In genomic region chr2:189835855-189836558, GRCh38 we compare ENCODE assay signal across 15 cellular contexts. TPM values are rescaled to one million over a fixed set of nuclear protein-coding genes. Genes with fewer than 3 reads are reported as not detected.
DNase-seq lines count a peak whose midpoint lies in the region; ATAC-seq and TF ChIP-seq lines count a peak whose summit lies in the region.
"Had no signal": no experiment of that assay in that cellular context is flagged by ENCODE, and none has a peak within 500 bp of the region (broad histone marks: within the 10 kb centered on the region; RNA-seq: fewer than 3 reads in every experiment).

No MANE protein-coding gene starts in this region.

- peak overlapping the region; percentile 83; the same call in 1 of the 2 replicates for H3K27ac ChIP-seq in Panc1 (ENCODE audit: low read length)
- peak overlapping the region; percentile 77 for H3K27ac ChIP-seq in psoas muscle
- H3K27ac ChIP-seq: thyroid gland had no signal

- H3K36me3 Mint-ChIP-seq in T-helper 2 cell treated with Interferon-gamma antibody and Interleukin-4, amounts not matched to agents 5 μg/mL and 100 μg/mL, for 36 hours (ENCODE audit: low read depth) = peaks cover 11% of the 10 kb centered on the region

- no peak overlapping the region for H3K27ac Mint-ChIP-seq in T-helper 2 cell treated with Interferon-gamma antibody and Interleukin-4, amounts not matched to agents 5 μg/mL and 100 μg/mL, for 36 hours
- H3K27ac Mint-ChIP-seq: activated CD8-positive, alpha-beta T cell treated with anti-CD3 and anti-CD28 coated beads for 36 hours; activated T-helper 1 cell treated with anti-CD3 and anti-CD28 coated beads, Interleukin-12 subunit alpha, Interleukin-12 subunit beta, Interleukin-2, Interleukin-4 antibody, amounts not matched to agents 30 ng/mL and 10 ng/mL and 1 ng/mL, durations not matched to agents 14 hours and 24 hours and 36 hours; naive thymus-derived CD4-positive, alpha-beta T cell had no signal

- peak; percentile 39 for DNase-seq in NCI-H2171 treated with DMSO at 0.1 percent for 48 hours (lab: John Stamatoyannopoulos, UW)
- DNase-seq in NCI-H2171 (lab: John Stamatoyannopoulos, UW) = no peak
- no peak for DNase-seq in Panc1 (ENCODE audit: low read depth, low spot score)
- peak; percentile 58 for DNase-seq in dedifferentiated amniotic fluid mesenchymal stem cell (ENCODE audit: extremely low spot score)
- DNase-seq in psoas muscle = no peak
- DNase-seq in activated effector memory CD4-positive, alpha-beta T cell treated with anti-CD3 and anti-CD28 coated beads, Interleukin-2, amount 50 U/mL, for 16 hours = no peak
- DNase-seq in T-helper 2 cell treated with Interferon-gamma antibody and Interleukin-4, amounts not matched to agents 5 μg/mL and 100 μg/mL, for 36 hours (ENCODE audit: low spot score) = no peak
- no peak for DNase-seq in dermis blood vessel endothelial cell
- DNase-seq: activated CD8-positive, alpha-beta T cell treated with anti-CD3 and anti-CD28 coated beads for 36 hours; naive thymus-derived CD4-positive, alpha-beta T cell; NK-92 treated with Interleukin-12 subunit alpha and Interleukin-12 subunit beta, amount 100 ng/mL, for 24 hours; right cardiac atrium; stimulated activated CD4-positive, alpha-beta T cell treated with anti-CD3 and anti-CD28 coated beads, Interleukin-4, amount 100 ng/mL, for 1 hour; thyroid gland had no signal

- POLR2A ChIA-PET in Panc1 (lab: Charles Lee) = interaction anchor here (0.6 kb wide), 2 partner anchors 12 kb away, joined by 4 to 16 read pairs; no protein-coding TSS in a partner anchor

- H3K9me3 ChIP-seq in Panc1 (ENCODE audit: control insufficient read depth, insufficient read depth, low read depth, low read length) (no peaks in the 10 kb centered on the region), psoas muscle (no peaks in the 10 kb centered on the region)
- H3K9me3 ChIP-seq: thyroid gland had no signal

- in situ Hi-C loops in Panc1 (cut with HindIII; ENCODE audit: low pct_unique_long_range_greater_than_20kb, low sequenced_read_pairs) = no loop called here

- H3K27me3 ChIP-seq in Panc1 (ENCODE audit: control insufficient read depth, insufficient read depth, low read length) (no peaks in the 10 kb centered on the region), psoas muscle (ENCODE audit: insufficient read depth in 3 of 3, low read length in 2 of 3) (no peaks in the 10 kb centered on the region)
- H3K27me3 ChIP-seq: thyroid gland had no signal

- no peaks in the 10 kb centered on the region for H3K27me3 Mint-ChIP-seq in T-helper 2 cell treated with Interferon-gamma antibody and Interleukin-4, amounts not matched to agents 5 μg/mL and 100 μg/mL, for 36 hours (ENCODE audit: low read depth)
- H3K27me3 Mint-ChIP-seq: activated CD8-positive, alpha-beta T cell treated with anti-CD3 and anti-CD28 coated beads for 36 hours; naive thymus-derived CD4-positive, alpha-beta T cell had no signal

- H3K4me1 Mint-ChIP-seq in T-helper 2 cell treated with Interferon-gamma antibody and Interleukin-4, amounts not matched to agents 5 μg/mL and 100 μg/mL, for 36 hours (ENCODE audit: low read depth) = peaks cover 2% of the 10 kb centered on the region

- intact Hi-C loops in Panc1 (cut with micrococcal nuclease; ENCODE audit: unreplicated experiment) = no loop called here
- intact Hi-C loops in psoas muscle (cut with DNase I) = loop anchor here in 1 of 2 donors (5.0 kb wide), 1 partner anchor 1846 kb away; no protein-coding TSS in a partner anchor

- WGBS in psoas muscle, 3 donors = 33 to 49% (median 33%) methylated on average over 4 of the region's 4 CpGs

- TF ChIP-seq CTCF in Panc1 (IDR thresholded peaks at IDR 0.05) (no peak), psoas muscle (IDR thresholded peaks at IDR 0.05) (no peak)

- H3K4me3 ChIP-seq in Panc1 (ENCODE audit: low read depth in 2 of 2, low read length in 2 of 2) (no peak overlapping the region; a peak in 1 of 4 replicates), psoas muscle (no peak overlapping the region)
- H3K4me3 ChIP-seq: thyroid gland had no signal

- H3K4me1 ChIP-seq in Panc1 (ENCODE audit: control insufficient read depth, insufficient read depth, low read length) = peaks cover 14% of the 10 kb centered on the region
- peaks cover 28% of the 10 kb centered on the region for H3K4me1 ChIP-seq in psoas muscle
- H3K4me1 ChIP-seq: thyroid gland had no signal

- H3K36me3 ChIP-seq in Panc1 (ENCODE audit: control insufficient read depth, insufficient read depth, low read length) = no peaks in the 10 kb centered on the region
- no peaks in the 10 kb centered on the region for H3K36me3 ChIP-seq in psoas muscle (ENCODE audit: insufficient read depth in 1 of 2, low read depth in 1 of 2)
- H3K36me3 ChIP-seq: thyroid gland had no signal

- CTCF ChIA-PET in Panc1 (lab: Charles Lee) = no interaction called here

- BruUV-seq in Panc1 (replicated peaks; lab: Mats Ljungman, UMichigan) = no TSS peak

- ATAC-seq in Panc1 (no peak), psoas muscle (peak; percentile 70 to 91 (median 88))
- ATAC-seq: activated CD8-positive, alpha-beta T cell treated with anti-CD3 and anti-CD28 coated beads for 36 hours; naive thymus-derived CD4-positive, alpha-beta T cell; right cardiac atrium had no signal

- H3K4me3 Mint-ChIP-seq in T-helper 2 cell treated with Interferon-gamma antibody and Interleukin-4, amounts not matched to agents 5 μg/mL and 100 μg/mL, for 36 hours = no peak overlapping the region
- H3K4me3 Mint-ChIP-seq: activated CD8-positive, alpha-beta T cell treated with anti-CD3 and anti-CD28 coated beads for 36 hours; activated T-helper 1 cell treated with anti-CD3 and anti-CD28 coated beads, Interleukin-12 subunit alpha, Interleukin-12 subunit beta, Interleukin-2, Interleukin-4 antibody, amounts not matched to agents 30 ng/mL and 10 ng/mL and 1 ng/mL, durations not matched to agents 14 hours and 24 hours and 36 hours; naive thymus-derived CD4-positive, alpha-beta T cell had no signal

- no peaks in the 10 kb centered on the region for H3K9me3 Mint-ChIP-seq in T-helper 2 cell treated with Interferon-gamma antibody and Interleukin-4, amounts not matched to agents 5 μg/mL and 100 μg/mL, for 36 hours
- H3K9me3 Mint-ChIP-seq: activated CD8-positive, alpha-beta T cell treated with anti-CD3 and anti-CD28 coated beads for 36 hours; activated T-helper 1 cell treated with anti-CD3 and anti-CD28 coated beads, Interleukin-12 subunit alpha, Interleukin-12 subunit beta, Interleukin-2, Interleukin-4 antibody, amounts not matched to agents 30 ng/mL and 10 ng/mL and 1 ng/mL, durations not matched to agents 14 hours and 24 hours and 36 hours; naive thymus-derived CD4-positive, alpha-beta T cell had no signal

RNA-seq across cellular contexts. Expression of gene PMS1, which starts 51.8 kb away (rescaled TPM):
- total RNA-seq in Panc1 (2021; ENCODE audit: unreplicated experiment) (47.0 TPM), psoas muscle (10 to 100 TPM in 3 of 4 donors, 1 to 10 TPM in 1; 8.7 to 20.3 (median 11.6) TPM), dermis blood vessel endothelial cell (24.2 and 39.1 TPM in 2 replicates)
- polyA plus RNA-seq in Panc1 (2012; ENCODE audit: insufficient read length) = 12.7 TPM
- 10 to 100 TPM in 1 of 3 donors, 1 to 10 TPM in 2; 4.6 to 10.5 (median 7.4) TPM for polyA plus RNA-seq in psoas muscle

RNA-seq across cellular contexts. Expression of gene ORMDL1, which starts 51.9 kb away (rescaled TPM):
- 42.4 TPM for total RNA-seq in Panc1 (2021; ENCODE audit: unreplicated experiment)
- polyA plus RNA-seq in Panc1 (2012; ENCODE audit: insufficient read length) = 19.8 TPM
- 10 to 100 TPM; 18.7 to 22.2 (median 20.1) TPM for total RNA-seq in psoas muscle
- polyA plus RNA-seq in psoas muscle = 10 to 100 TPM; 24.0 to 54.5 (median 41.2) TPM
- total RNA-seq in dermis blood vessel endothelial cell = 51.3 and 54.6 TPM in 2 replicates

Comparison
In these comparisons a context has a peak if more than half of its experiments do, and no peak if none do; other contexts are left out.
1. DNase-seq: peak in NCI-H2171 treated with DMSO at 0.1 percent for 48 hours (single experiment) and dedifferentiated amniotic fluid mesenchymal stem cell (single experiment); none in NCI-H2171 (single experiment), Panc1 (single experiment), psoas muscle (0 of 2), activated effector memory CD4-positive, alpha-beta T cell treated with anti-CD3 and anti-CD28 coated beads, Interleukin-2, amount 50 U/mL, for 16 hours (single experiment), T-helper 2 cell treated with Interferon-gamma antibody and Interleukin-4, amounts not matched to agents 5 μg/mL and 100 μg/mL, for 36 hours (single experiment) and dermis blood vessel endothelial cell (single experiment).